ENCODE assay signal across 9 cellular contexts in genomic region chrX:130086414-130087207, GRCh38. TPM values are rescaled to one million over a fixed set of nuclear protein-coding genes. Genes with fewer than 3 reads are reported as not detected.
A peak's percentile ranks its signal among the peaks of the same experiment; 100 is the strongest.
DNase-seq lines count a peak whose midpoint lies in the region; ATAC-seq and TF ChIP-seq lines count a peak whose summit lies in the region.
"Had no signal": no experiment of that assay in that cellular context is flagged by ENCODE, and none has a peak within 500 bp of the region (broad histone marks: within the 10 kb centered on the region; RNA-seq: fewer than 3 reads in every experiment).

No MANE protein-coding gene starts in this region.

- in situ Hi-C loops in mammary epithelial cell (cut with MboI; ENCODE audit: low sequenced_read_pairs in 2 of 2), result no loop called here

- H3K36me3 ChIP-seq in BLaER1 treated with 17β-estradiol and CSF1 and Interleukin-3, amounts not matched to agents 10 nM and 100 nM, result peaks cover 0 to 4% (median 0%) of the 10 kb centered on the region in 11 experiments; a peak in 1 of 22 replicates
- H3K36me3 ChIP-seq in tibial artery, result no peaks in the 10 kb centered on the region
- peaks cover 2% of the 10 kb centered on the region for H3K36me3 ChIP-seq in mammary epithelial cell (ENCODE audit: insufficient read depth, low read length)

- H3K4me1 ChIP-seq in BLaER1 treated with 17β-estradiol and CSF1 and Interleukin-3, amounts not matched to agents 10 nM and 100 nM, result peaks cover 93 to 99% (median 96%) of the 10 kb centered on the region in 10 experiments
- H3K4me1 ChIP-seq in tibial artery, result peaks cover 0 to 12% (median 0%) of the 10 kb centered on the region in 4 donors
- H3K4me1 ChIP-seq in mammary epithelial cell (ENCODE audit: insufficient read depth, low read length), result no peaks in the 10 kb centered on the region

- WGBS in mammary epithelial cell (ENCODE audit: low coverage, missing lambda C conversion rate), result 62% methylated on average over 11 of the region's 13 CpGs

- peaks cover 69% of the 10 kb centered on the region for H3K79me2 ChIP-seq in mammary epithelial cell (ENCODE audit: insufficient read depth, low read length)

- H3K4me1 Mint-ChIP-seq in activated CD4-positive, alpha-beta T cell treated with anti-CD3 and anti-CD28 coated beads, Interleukin-2, amount 10 ng/mL, durations not matched to agents 24 days and 14 days, result peaks cover 51% of the 10 kb centered on the region

- intact Hi-C loops in activated CD4-positive, alpha-beta T cell treated with anti-CD3 and anti-CD28 coated beads, Interleukin-2, amount 10 ng/mL, durations not matched to agents 24 days and 14 days (cut with micrococcal nuclease), result loop anchor here (2.0 kb wide), 1 partner anchor 182 kb away; the partner anchor contains the start of gene ZNF280C
- intact Hi-C loops in left colon (cut with DNase I, micrococcal nuclease) (loop anchor here in 1 of 2 donors (10.0 kb wide), 1 partner anchor 98 kb away; no protein-coding TSS in a partner anchor), tibial artery (cut with DNase I; ENCODE audit: low total_unique reads) (no loop called here), mammary epithelial cell (cut with micrococcal nuclease) (no loop called here)

- peaks cover 75 to 97% (median 88%) of the 10 kb centered on the region in 11 experiments for H3K27me3 ChIP-seq in BLaER1 treated with 17β-estradiol and CSF1 and Interleukin-3, amounts not matched to agents 10 nM and 100 nM
- H3K27me3 ChIP-seq in tibial artery (no peaks in the 10 kb centered on the region), mammary epithelial cell (ENCODE audit: insufficient read depth, low read length) (no peaks in the 10 kb centered on the region)

- peak; percentile 37 for ATAC-seq in GM19397 (IDR thresholded peaks at IDR 0.05; ENCODE audit: unreplicated experiment)
- peak; percentile 33 for ATAC-seq in HG03575 (IDR thresholded peaks at IDR 0.05; ENCODE audit: extremely low read depth, insufficient number of reproducible peaks, low FRiP score, unreplicated experiment)
- peak; percentile 23 for ATAC-seq in left colon

- H3K9ac ChIP-seq in BLaER1 treated with 17β-estradiol and CSF1 and Interleukin-3, amounts not matched to agents 10 nM and 100 nM, result peak overlapping the region; percentile 51 to 76 (median 60); a peak in 21 of 22 replicates
- no peak overlapping the region for H3K9ac ChIP-seq in mammary epithelial cell (ENCODE audit: insufficient read depth, low read length)

- TF ChIP-seq CTCF in tibial artery (IDR thresholded peaks at IDR 0.05) (no peak), mammary epithelial cell (conservative IDR thresholded peaks at IDR 0.05 in 1 of 2, IDR thresholded peaks at IDR 0.05 in 1 of 2; ENCODE audit: extremely low read depth in 1 of 2, insufficient read depth in 1 of 2, low read depth in 1 of 2, low read length in 2 of 2) (no peak)

- CTCF ChIA-PET in mammary epithelial cell (lab: Charles Lee; ENCODE audit: low non-redundant PET), result no interaction called here

- peak overlapping the region; percentile 93 for H3K27ac Mint-ChIP-seq in activated CD4-positive, alpha-beta T cell treated with anti-CD3 and anti-CD28 coated beads, Interleukin-2, amount 10 ng/mL, durations not matched to agents 24 days and 14 days
- H3K27ac Mint-ChIP-seq: brain had no signal

- peaks cover 8% of the 10 kb centered on the region for H3K36me3 Mint-ChIP-seq in activated CD4-positive, alpha-beta T cell treated with anti-CD3 and anti-CD28 coated beads, Interleukin-2, amount 10 ng/mL, durations not matched to agents 24 days and 14 days (ENCODE audit: low read depth)
- H3K36me3 Mint-ChIP-seq: brain had no signal

- H3K9me3 Mint-ChIP-seq in activated CD4-positive, alpha-beta T cell treated with anti-CD3 and anti-CD28 coated beads, Interleukin-2, amount 10 ng/mL, durations not matched to agents 24 days and 14 days, result no peaks in the 10 kb centered on the region

- H3K9me3 ChIP-seq in BLaER1 treated with 17β-estradiol and CSF1 and Interleukin-3, amounts not matched to agents 10 nM and 100 nM (replicated peaks in 1 of 11), result no peaks in the 10 kb centered on the region
- H3K9me3 ChIP-seq in tibial artery, result no peaks in the 10 kb centered on the region
- no peaks in the 10 kb centered on the region for H3K9me3 ChIP-seq in mammary epithelial cell (replicated peaks; ENCODE audit: insufficient read depth, low read length)

- peak overlapping the region; percentile 20 to 84 (median 74); a peak in 20 of 22 replicates for H3K27ac ChIP-seq in BLaER1 treated with 17β-estradiol and CSF1 and Interleukin-3, amounts not matched to agents 10 nM and 100 nM
- H3K27ac ChIP-seq in tibial artery (no peak overlapping the region), mammary epithelial cell (ENCODE audit: insufficient read depth, low read depth, low read length) (no peak overlapping the region)

- DNase-seq in activated CD4-positive, alpha-beta T cell treated with anti-CD3 and anti-CD28 coated beads, Interleukin-2, amount 10 ng/mL, durations not matched to agents 24 days and 14 days, result peak; percentile 91
- DNase-seq in left colon (peak in 1 of 2 donors; percentile 42), tibial artery (no peak), mammary epithelial cell (no peak), NCI-H1105 treated with DMSO at 0.1 percent for 48 hours (lab: John Stamatoyannopoulos, UW) (no peak)

- H3K27me3 Mint-ChIP-seq in activated CD4-positive, alpha-beta T cell treated with anti-CD3 and anti-CD28 coated beads, Interleukin-2, amount 10 ng/mL, durations not matched to agents 24 days and 14 days, result no peaks in the 10 kb centered on the region

- peak overlapping the region; percentile 86 for H3K4me3 Mint-ChIP-seq in activated CD4-positive, alpha-beta T cell treated with anti-CD3 and anti-CD28 coated beads, Interleukin-2, amount 10 ng/mL, durations not matched to agents 24 days and 14 days
- H3K4me3 Mint-ChIP-seq: brain had no signal

- dilution Hi-C loops in mammary epithelial cell (cut with HindIII; ENCODE audit: low sequenced_read_pairs), result no loop called here

- peaks cover 14 to 87% (median 60%) of the 10 kb centered on the region in 11 experiments; a peak in 18 of 22 replicates for H4K20me1 ChIP-seq in BLaER1 treated with 17β-estradiol and CSF1 and Interleukin-3, amounts not matched to agents 10 nM and 100 nM
- H4K20me1 ChIP-seq in mammary epithelial cell (ENCODE audit: insufficient read depth, low read length), result no peaks in the 10 kb centered on the region

- BruUV-seq in mammary epithelial cell (replicated peaks; lab: Mats Ljungman, UMichigan), result no TSS peak

- no peak overlapping the region for H2AFZ ChIP-seq in mammary epithelial cell (ENCODE audit: low read depth, low read length)

- H3K4me3 ChIP-seq in BLaER1 treated with 17β-estradiol and CSF1 and Interleukin-3, amounts not matched to agents 10 nM and 100 nM, result peak overlapping the region in 9 of 10 experiments; percentile 5 to 65 (median 45); a peak in 15 of 20 replicates
- H3K4me3 ChIP-seq in tibial artery (no peak overlapping the region), mammary epithelial cell (replicated peaks in 1 of 3; ENCODE audit: insufficient read depth in 1 of 3, low read depth in 2 of 3, low read length in 3 of 3) (no peak overlapping the region)

- H3K4me2 ChIP-seq in BLaER1 treated with 17β-estradiol and CSF1 and Interleukin-3, amounts not matched to agents 10 nM and 100 nM, result peak overlapping the region; percentile 78 to 95 (median 88)
- H3K4me2 ChIP-seq in mammary epithelial cell (ENCODE audit: insufficient read depth, low read depth, low read length), result no peak overlapping the region

RNA-seq across cellular contexts. Expression of gene ELF4, which starts 23.7 kb away (rescaled TPM):
- 27.4 and 29.5 TPM in 2 replicates for total RNA-seq in activated CD4-positive, alpha-beta T cell treated with anti-CD3 and anti-CD28 coated beads, Interleukin-2, amount 10 ng/mL, durations not matched to agents 24 days and 14 days
- total RNA-seq in left colon, result 10 to 100 TPM; 39.8 to 61.9 TPM
- 10 to 100 TPM; 12.3 to 26.3 TPM for total RNA-seq in mammary epithelial cell
- 21.6 TPM for polyA plus RNA-seq in mammary epithelial cell
- 67.5 TPM for polyA minus RNA-seq in mammary epithelial cell

Comparison
In these comparisons a context has a peak if more than half of its experiments do, and no peak if none do; other contexts are left out.
1. H3K27ac ChIP-seq: peak in BLaER1 treated with 17β-estradiol and CSF1 and Interleukin-3, amounts not matched to agents 10 nM and 100 nM (11 of 11); none in tibial artery (0 of 2) and mammary epithelial cell (single experiment).
2. H3K4me3 ChIP-seq: peak in BLaER1 treated with 17β-estradiol and CSF1 and Interleukin-3, amounts not matched to agents 10 nM and 100 nM (9 of 10); none in tibial artery (0 of 2) and mammary epithelial cell (0 of 3).
3. Peak in every context shown above with its lines, with median percentiles within 50 percentile points of each other: ATAC-seq.